Comparison of ENCODE assay signal across 16 cellular contexts in genomic region chr3:156599061-156599460, GRCh38. TPM values are rescaled to one million over a fixed set of nuclear protein-coding genes. Genes with fewer than 3 reads are reported as not detected.
A peak's percentile ranks its signal among the peaks of the same experiment; 100 is the strongest.
DNase-seq lines count a peak whose midpoint lies in the region; ATAC-seq, FAIRE-seq and TF ChIP-seq lines count a peak whose summit lies in the region.
"Had no signal": no experiment of that assay in that cellular context is flagged by ENCODE, and none has a peak within 500 bp of the region (broad histone marks: within the 10 kb centered on the region; RNA-seq: fewer than 3 reads in every experiment).

No MANE protein-coding gene starts in this region.

- H3K4me1 ChIP-seq in GM23338 (ENCODE audit: insufficient read depth) (peaks cover 3% of the 10 kb centered on the region; the same call in 1 of the 2 replicates), K562 (replicated peaks in 1 of 2; ENCODE audit: control insufficient read depth in 2 of 2, insufficient read depth in 2 of 2, low read length in 2 of 2) (peaks cover 13 to 54% of the 10 kb centered on the region in 2 experiments), neural progenitor cell (peaks cover 13% of the 10 kb centered on the region), foreskin keratinocyte (peaks cover 8% of the 10 kb centered on the region)
- H3K4me1 ChIP-seq: BE2C had no signal

- in situ Hi-C loops in K562 (cut with MboI), result no loop called here

- TF ChIP-seq CTCF in GM23338 (conservative IDR thresholded peaks at IDR 0.05; ENCODE audit: low read depth in 2 of 2) (no peak), K562 (IDR thresholded peaks at IDR 0.05 in 2 of 3, conservative IDR thresholded peaks at IDR 0.05 in 1 of 3; ENCODE audit: insufficient read depth in 2 of 3, low read depth in 1 of 3, low read length in 3 of 3) (no peak), glutamatergic neuron (IDR thresholded peaks at IDR 0.05; ENCODE audit: partially characterized antibody, unreplicated experiment) (no peak), neural progenitor cell (IDR thresholded peaks at IDR 0.05) (no peak), foreskin keratinocyte (conservative IDR thresholded peaks at IDR 0.05) (no peak)

- BruUV-seq in K562 (replicated peaks; lab: Mats Ljungman, UMichigan), result no TSS peak

- no peak for TF ChIP-seq RAD21 in K562 (CRISPR knock-in tag; conservative IDR thresholded peaks at IDR 0.05 in 1 of 2, IDR thresholded peaks at IDR 0.05 in 1 of 2)

- H3K27ac Mint-ChIP-seq in GM23338, result no peak overlapping the region
- peak overlapping the region; percentile 43 for H3K27ac Mint-ChIP-seq in glutamatergic neuron (ENCODE audit: unreplicated experiment)
- H3K27ac Mint-ChIP-seq in neural progenitor cell, result peak overlapping the region; percentile 43
- H3K27ac Mint-ChIP-seq: CD4-positive, alpha-beta memory T cell had no signal

- CTCF ChIA-PET in K562 (lab: Yijun Ruan, JAX; ENCODE audit: low intra/inter-chr PET ratio), result no interaction called here

- H3K4me3 ChIP-seq in GM23338 (no peak overlapping the region), K562 (no peak overlapping the region), neural progenitor cell (no peak overlapping the region)
- H3K4me3 ChIP-seq: GM12878, GM23248 had no signal

- TF ChIP-seq EP300 in K562 (IDR thresholded peaks at IDR 0.05; ENCODE audit: low read length), result no peak

- no peaks in the 10 kb centered on the region for H3K79me2 ChIP-seq in GM23338 (replicated peaks; ENCODE audit: insufficient read depth)
- no peaks in the 10 kb centered on the region for H3K79me2 ChIP-seq in K562 (ENCODE audit: control insufficient read depth, insufficient read depth, low read length)
- no peaks in the 10 kb centered on the region for H3K79me2 ChIP-seq in neural progenitor cell (ENCODE audit: low read depth)

- no peak; the same call in 2 of the 3 replicates for ATAC-seq in GM23338
- no peak for ATAC-seq in K562
- ATAC-seq in foreskin keratinocyte, result no peak
- ATAC-seq in HG02571 (IDR thresholded peaks at IDR 0.05; ENCODE audit: unreplicated experiment), result no peak
- ATAC-seq: GM12878 had no signal

- no peaks in the 10 kb centered on the region for H3K36me3 Mint-ChIP-seq in GM23338 (ENCODE audit: low read depth)
- no peaks in the 10 kb centered on the region for H3K36me3 Mint-ChIP-seq in glutamatergic neuron (ENCODE audit: unreplicated experiment)
- H3K36me3 Mint-ChIP-seq in neural progenitor cell, result no peaks in the 10 kb centered on the region
- H3K36me3 Mint-ChIP-seq: CD4-positive, alpha-beta memory T cell had no signal

- H3K9me2 ChIP-seq in GM23338 (ENCODE audit: insufficient read depth), result no peaks in the 10 kb centered on the region

- H4K20me1 ChIP-seq in GM23338 (replicated peaks; ENCODE audit: insufficient read depth), result no peaks in the 10 kb centered on the region
- no peaks in the 10 kb centered on the region for H4K20me1 ChIP-seq in K562 (replicated peaks; ENCODE audit: control insufficient read depth, insufficient read depth, low read length)
- H4K20me1 ChIP-seq in neural progenitor cell (ENCODE audit: low read depth), result no peaks in the 10 kb centered on the region

- intact Hi-C loops in K562 (cut with micrococcal nuclease), result no loop called here

- 70% methylated on average over 5 of the region's 5 CpGs for WGBS in K562 (ENCODE audit: insufficient coverage, low coverage, missing lambda C conversion rate)

- H3K4me3 Mint-ChIP-seq in GM23338 (no peak overlapping the region), glutamatergic neuron (ENCODE audit: unreplicated experiment) (no peak overlapping the region), neural progenitor cell (no peak overlapping the region)
- H3K4me3 Mint-ChIP-seq: CD4-positive, alpha-beta memory T cell had no signal

- no peaks in the 10 kb centered on the region for H3K27me3 Mint-ChIP-seq in GM23338 (ENCODE audit: insufficient read depth, low read depth, poor library complexity)
- no peaks in the 10 kb centered on the region for H3K27me3 Mint-ChIP-seq in glutamatergic neuron (ENCODE audit: unreplicated experiment)
- no peaks in the 10 kb centered on the region for H3K27me3 Mint-ChIP-seq in neural progenitor cell (ENCODE audit: insufficient read depth, low read depth)

- TF ChIP-seq POLR2A in K562 (conservative IDR thresholded peaks at IDR 0.05), result no peak
- no peak for TF ChIP-seq POLR2A in GM12891 (IDR thresholded peaks at IDR 0.05; ENCODE audit: low read depth, low read length)

- H3K9me3 Mint-ChIP-seq in GM23338 (no peaks in the 10 kb centered on the region), glutamatergic neuron (ENCODE audit: unreplicated experiment) (peaks cover 2% of the 10 kb centered on the region), neural progenitor cell (no peaks in the 10 kb centered on the region)

- H3K27me3 ChIP-seq in GM23338 (ENCODE audit: insufficient read depth), result no peaks in the 10 kb centered on the region
- no peaks in the 10 kb centered on the region for H3K27me3 ChIP-seq in K562 (ENCODE audit: control insufficient read depth in 2 of 2, insufficient read depth in 2 of 2, low read length in 2 of 2)
- no peaks in the 10 kb centered on the region for H3K27me3 ChIP-seq in neural progenitor cell
- no peaks in the 10 kb centered on the region for H3K27me3 ChIP-seq in foreskin keratinocyte
- H3K27me3 ChIP-seq: BE2C had no signal

- no peak overlapping the region for H2AFZ ChIP-seq in GM23338
- peak overlapping the region; percentile 88 for H2AFZ ChIP-seq in K562 (ENCODE audit: low read depth, low read length)
- H2AFZ ChIP-seq in neural progenitor cell (replicated peaks), result no peak overlapping the region
- H2AFZ ChIP-seq: GM23248 had no signal

- H3K27ac ChIP-seq in GM23338 (ENCODE audit: low read depth), result no peak overlapping the region
- peak overlapping the region; percentile 55 for H3K27ac ChIP-seq in K562 (ENCODE audit: extremely low read depth, low read depth, low read length)
- no peak overlapping the region for H3K27ac ChIP-seq in neural progenitor cell
- H3K27ac ChIP-seq in foreskin keratinocyte, result no peak overlapping the region
- H3K27ac ChIP-seq: C4-2B, GM23248, HL-60 had no signal

- FAIRE-seq in K562 (lab: Jason Lieb, UNC), result no peak
- no peak for FAIRE-seq in GM12891 (lab: Jason Lieb, UNC)
- FAIRE-seq: GM12878 had no signal

- H3K4me1 Mint-ChIP-seq in GM23338, result peaks cover 15% of the 10 kb centered on the region
- H3K4me1 Mint-ChIP-seq in glutamatergic neuron (ENCODE audit: low read depth, unreplicated experiment), result peaks cover 11% of the 10 kb centered on the region
- H3K4me1 Mint-ChIP-seq in neural progenitor cell, result peaks cover 23% of the 10 kb centered on the region

- H3K4me2 ChIP-seq in GM23338, result no peak overlapping the region
- H3K4me2 ChIP-seq in K562 (ENCODE audit: insufficient read depth, low read length), result peak overlapping the region; percentile 43
- no peak overlapping the region for H3K4me2 ChIP-seq in neural progenitor cell

- H3K9ac ChIP-seq in K562 (ENCODE audit: insufficient read depth in 1 of 2, low read depth in 2 of 2, low read length in 2 of 2), result peak overlapping the region; percentile 41 to 73; a peak in 3 of 4 replicates
- H3K9ac ChIP-seq in neural progenitor cell, result no peak overlapping the region
- H3K9ac ChIP-seq: GM23248 had no signal

- POLR2A ChIA-PET in K562 (lab: Yijun Ruan, JAX), result interaction anchor here (0.9 kb wide), 1 partner anchor 44 kb away, joined by 4 read pairs; the partner anchor contains the start of gene SSR3

- H3K9me3 ChIP-seq in K562 (replicated peaks; ENCODE audit: control insufficient read depth, insufficient read depth, low read depth, low read length), result no peaks in the 10 kb centered on the region
- no peaks in the 10 kb centered on the region for H3K9me3 ChIP-seq in neural progenitor cell (ENCODE audit: low read depth)
- H3K9me3 ChIP-seq: BE2C had no signal

- H3K36me3 ChIP-seq in GM23338 (ENCODE audit: insufficient read depth) (no peaks in the 10 kb centered on the region), K562 (ENCODE audit: control insufficient read depth, insufficient read depth, low read length) (no peaks in the 10 kb centered on the region), neural progenitor cell (no peaks in the 10 kb centered on the region)
- H3K36me3 ChIP-seq: BE2C had no signal

- DNase-seq in GM23338 (ENCODE audit: low spot score), result peak; percentile 6
- DNase-seq in K562 (ENCODE audit: extremely low read depth in 1 of 4, low spot score in 3 of 4), result no peak
- DNase-seq in glutamatergic neuron, result no peak
- DNase-seq in neural progenitor cell (ENCODE audit: low spot score), result peak; percentile 9
- DNase-seq in GM12891 (ENCODE audit: insufficient read length, low spot score), result no peak
- no peak for DNase-seq in stimulated activated CD4-positive, alpha-beta T cell treated with anti-CD3 and anti-CD28 coated beads, Interleukin-4, amount 100 ng/mL, for 4 hours
- DNase-seq in foreskin keratinocyte, result no peak
- DNase-seq: BE2C; CD4-positive, alpha-beta memory T cell; DMS79; GM23248; H7 had no signal

- no peaks in the 10 kb centered on the region for H3K9me1 ChIP-seq in K562 (ENCODE audit: control insufficient read depth, insufficient read depth, low read length)

- H3F3A ChIP-seq in GM23338 (replicated peaks; ENCODE audit: low read depth) (no peaks in the 10 kb centered on the region), neural progenitor cell (ENCODE audit: low read depth) (no peaks in the 10 kb centered on the region)

RNA-seq across cellular contexts. Expression of gene SSR3, which starts 44.1 kb away (rescaled TPM):
- total RNA-seq in GM23338 (2014; rRNA removed; shearing (Covaris generic)), result 143 and 156 TPM in 2 replicates
- polyA plus RNA-seq in GM23338 (2016; fragmentation: Nextera tagmentation; extraction: Ambion mirVana), result 161 and 173 TPM in 2 replicates
- total RNA-seq in K562 (2011; cell fraction: chromatin; rRNA removed; ENCODE audit: low replicate concordance), result 161 and 194 TPM in 2 replicates
- total RNA-seq in K562 (2011; cell fraction: nucleolus; rRNA removed), result 173 and 183 TPM in 2 replicates
- total RNA-seq in K562 (2011; cell fraction: nucleoplasm; rRNA removed), result 226 and 257 TPM in 2 replicates
- total RNA-seq in K562 (2014; rRNA removed), result 104 and 139 TPM in 2 replicates
- 330 and 368 TPM in 2 replicates for total RNA-seq in K562 (2014; rRNA removed; fragmentation: Illumina TruSeq; extraction: Trizol)
- total RNA-seq in K562 (2015; rRNA removed; fragmentation: Illumina TruSeq; extraction: Trizol), result 206 and 248 TPM in 2 replicates
- 243 and 257 TPM in 2 replicates for total RNA-seq in K562 (2021)
- 354 and 388 TPM in 2 replicates for polyA plus RNA-seq in K562 (2011; rRNA removed)
- polyA plus RNA-seq in K562 (2011; cell fraction: cytosol; rRNA removed), result 155 and 228 TPM in 2 replicates
- 70.9 and 103 TPM in 2 replicates for polyA plus RNA-seq in K562 (2011; cell fraction: nucleus; rRNA removed)
- 284 and 396 TPM in 2 replicates for polyA plus RNA-seq in K562 (2012)
- 246 and 307 TPM in 2 replicates for polyA plus RNA-seq in K562 (2014; fragmentation: Illumina TruSeq; extraction: Trizol)
- 100 to 1,000 TPM; 423 to 464 TPM for polyA plus RNA-seq in K562 (2014; fragmentation: Nextera tagmentation; extraction: Ambion mirVana)
- polyA plus RNA-seq in K562 (2014; rRNA removed), result 154 and 214 TPM in 2 replicates
- polyA minus RNA-seq in K562 (2011; rRNA and poly(A)+ RNA removed), result 571 and 620 TPM in 2 replicates
- 141 and 146 TPM in 2 replicates for polyA minus RNA-seq in K562 (2011; cell fraction: cytosol; rRNA and poly(A)+ RNA removed)
- polyA minus RNA-seq in K562 (2011; cell fraction: nucleus; rRNA and poly(A)+ RNA removed), result 74.0 and 143 TPM in 2 replicates
- 94.5 TPM for total RNA-seq in glutamatergic neuron (ENCODE audit: unreplicated experiment)
- 114 and 142 TPM in 2 replicates for total RNA-seq in neural progenitor cell (ENCODE audit: low replicate concordance)
- 139 TPM for polyA plus RNA-seq in GM12891 (2012; ENCODE audit: low read depth, missing spikeins)
- total RNA-seq in foreskin keratinocyte, result 572 and 684 TPM in 2 replicates
- polyA plus RNA-seq in foreskin keratinocyte, result 543 and 590 TPM in 2 replicates

Comparison
In these comparisons a context has a peak if more than half of its experiments do, and no peak if none do; other contexts are left out.
1. DNase-seq: peak in GM23338 (single experiment) and neural progenitor cell (single experiment); none in K562 (0 of 4), glutamatergic neuron (single experiment), GM12891 (single experiment), stimulated activated CD4-positive, alpha-beta T cell treated with anti-CD3 and anti-CD28 coated beads, Interleukin-4, amount 100 ng/mL, for 4 hours (0 of 2) and foreskin keratinocyte (0 of 2).